Comparison of ENCODE assay signal across 20 cellular contexts in the genomic region with DNA sequence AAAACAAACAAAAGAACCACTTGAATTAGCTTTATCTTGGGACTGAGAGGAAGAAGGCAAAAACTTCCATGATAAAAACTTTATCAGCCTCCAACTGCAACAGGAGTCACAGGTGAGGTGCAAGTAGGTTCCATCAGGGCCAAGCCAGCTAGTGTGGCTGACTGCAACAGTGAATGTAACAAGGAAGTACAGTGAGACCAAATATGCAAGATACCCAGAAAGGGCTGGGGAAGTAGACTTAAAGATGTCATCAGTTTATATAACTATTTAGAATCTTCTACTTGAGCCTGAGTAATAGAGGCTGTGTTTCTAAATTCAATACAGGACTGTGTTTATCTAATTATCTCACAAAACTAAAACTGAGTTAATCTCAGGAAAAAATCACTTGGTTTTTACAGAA.
"Had no signal": no experiment of that assay in that cellular context is flagged by ENCODE, and none has a peak within 500 bp of the region (broad histone marks: within the 10 kb centered on the region; RNA-seq: fewer than 3 reads in every experiment).

No MANE protein-coding gene starts in this region.

- H3K4me3 Mint-ChIP-seq: activated CD4-positive, alpha-beta T cell treated with anti-CD3 and anti-CD28 coated beads, Interleukin-2, amount 10 ng/mL, durations not matched to agents 7 days and 5 days; activated CD8-positive, alpha-beta T cell treated with anti-CD3 and anti-CD28 coated beads, Interleukin-2, amount 10 ng/mL, durations not matched to agents 7 days and 5 days; activated T-cell treated with anti-CD3 and anti-CD28 coated beads, Interleukin-2, amount 50 U/mL, for 4 hours; central memory CD8-positive, alpha-beta T cell; naive thymus-derived CD8-positive, alpha-beta T cell; stimulated activated effector memory CD8-positive, alpha-beta T cell treated with anti-CD3 and anti-CD28 coated beads, Interleukin-12 subunit alpha, Interleukin-12 subunit beta, amount 100 ng/mL, for 72 hours had no signal

- H3K9me3 ChIP-seq: ascending aorta, thoracic aorta, upper lobe of left lung had no signal

- H3K4me3 ChIP-seq: ascending aorta, coronary artery, smooth muscle cell, thoracic aorta, upper lobe of left lung had no signal

- H3K4me2 ChIP-seq: smooth muscle cell had no signal

- H3K27me3 Mint-ChIP-seq: activated CD4-positive, alpha-beta T cell treated with anti-CD3 and anti-CD28 coated beads, Interleukin-2, amount 10 ng/mL, durations not matched to agents 7 days and 5 days; central memory CD8-positive, alpha-beta T cell; naive thymus-derived CD8-positive, alpha-beta T cell had no signal

- H3K9me3 Mint-ChIP-seq: activated CD4-positive, alpha-beta T cell treated with anti-CD3 and anti-CD28 coated beads, Interleukin-2, amount 10 ng/mL, durations not matched to agents 7 days and 5 days; activated T-cell treated with anti-CD3 and anti-CD28 coated beads, Interleukin-2, amount 50 U/mL, for 4 hours; central memory CD8-positive, alpha-beta T cell; naive thymus-derived CD8-positive, alpha-beta T cell; stimulated activated effector memory CD8-positive, alpha-beta T cell treated with anti-CD3 and anti-CD28 coated beads, Interleukin-12 subunit alpha, Interleukin-12 subunit beta, amount 100 ng/mL, for 72 hours had no signal

- H3K27ac ChIP-seq: ascending aorta, coronary artery, thoracic aorta, upper lobe of left lung had no signal

- H3K36me3 Mint-ChIP-seq: stimulated activated effector memory CD8-positive, alpha-beta T cell treated with anti-CD3 and anti-CD28 coated beads, Interleukin-12 subunit alpha, Interleukin-12 subunit beta, amount 100 ng/mL, for 72 hours had no signal

- H3K27ac Mint-ChIP-seq: activated CD4-positive, alpha-beta T cell treated with anti-CD3 and anti-CD28 coated beads, Interleukin-2, amount 10 ng/mL, durations not matched to agents 7 days and 5 days; activated CD8-positive, alpha-beta T cell treated with anti-CD3 and anti-CD28 coated beads, Interleukin-2, amount 10 ng/mL, durations not matched to agents 7 days and 5 days; naive thymus-derived CD8-positive, alpha-beta T cell; stimulated activated effector memory CD8-positive, alpha-beta T cell treated with anti-CD3 and anti-CD28 coated beads, Interleukin-12 subunit alpha, Interleukin-12 subunit beta, amount 100 ng/mL, for 72 hours had no signal

- H3K4me1 ChIP-seq: ascending aorta had no signal

- DNase-seq: activated CD4-positive, alpha-beta T cell treated with anti-CD3 and anti-CD28 coated beads, Interleukin-2, amount 10 ng/mL, durations not matched to agents 7 days and 5 days; activated CD8-positive, alpha-beta T cell treated with anti-CD3 and anti-CD28 coated beads, Interleukin-2, amount 10 ng/mL, durations not matched to agents 7 days and 5 days; activated effector memory CD4-positive, alpha-beta T cell treated with anti-CD3 and anti-CD28 coated beads, Interleukin-2, amount 50 U/mL, for 16 hours; activated naive CD4-positive, alpha-beta T cell treated with anti-CD3 and anti-CD28 coated beads, Interleukin-2, amount 50 U/mL, for 16 hours; activated T-cell treated with anti-CD3 and anti-CD28 coated beads, Interleukin-2, amount 50 U/mL, for 4 hours; mesendoderm; naive thymus-derived CD8-positive, alpha-beta T cell; nucleus accumbens; stimulated activated CD4-positive, alpha-beta T cell treated with anti-CD3 and anti-CD28 coated beads, Interleukin-4, amount 100 ng/mL, for 24 hours; T-helper 1 cell; T-helper 9 cell; upper lobe of left lung had no signal

- H3K36me3 ChIP-seq: ascending aorta, thoracic aorta, upper lobe of left lung had no signal

- ATAC-seq: activated CD4-positive, CD25-positive, alpha-beta regulatory T cell treated with anti-CD3 and anti-CD28 coated beads, Interleukin-2, amount 50 U/mL, for 24 hours; activated CD8-positive, alpha-beta T cell treated with anti-CD3 and anti-CD28 coated beads, Interleukin-2, amount 10 ng/mL, durations not matched to agents 7 days and 5 days; activated T-cell treated with anti-CD3 and anti-CD28 coated beads, Interleukin-2, amount 50 U/mL, for 4 hours; naive thymus-derived CD8-positive, alpha-beta T cell; sciatic nerve; stimulated activated effector memory CD8-positive, alpha-beta T cell treated with anti-CD3 and anti-CD28 coated beads, Interleukin-12 subunit alpha, Interleukin-12 subunit beta, amount 100 ng/mL, for 72 hours had no signal

- H3K27me3 ChIP-seq: ascending aorta, upper lobe of left lung had no signal
